In the genomic region with DNA sequence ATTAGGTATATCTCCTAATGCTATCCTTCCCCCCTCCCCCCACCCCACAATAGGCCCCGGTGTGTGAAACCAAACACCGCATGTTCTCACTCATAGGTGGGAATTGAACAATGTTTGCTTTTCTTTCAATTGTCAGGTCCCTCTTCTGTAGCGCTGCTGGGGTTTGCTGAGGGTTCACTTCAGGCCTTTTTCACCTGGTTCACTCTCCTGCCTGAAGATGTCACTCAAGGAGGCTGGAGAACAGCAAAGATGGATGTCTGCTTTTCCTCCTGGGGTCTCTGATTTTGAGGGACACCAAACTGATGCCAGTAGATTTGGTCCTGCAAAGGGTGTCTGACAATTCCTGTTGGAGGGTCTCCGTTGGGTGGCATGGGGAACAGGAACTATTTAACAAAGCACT, we compare ENCODE assay signal across 20 cellular contexts. TPM values are rescaled to one million over a fixed set of nuclear protein-coding genes. Genes with fewer than 3 reads are reported as not detected.
A peak's percentile ranks its signal among the peaks of the same experiment; 100 is the strongest.
DNase-seq lines count a peak whose midpoint lies in the region; ATAC-seq, FAIRE-seq and TF ChIP-seq lines count a peak whose summit lies in the region.
"Had no signal": no experiment of that assay in that cellular context is flagged by ENCODE, and none has a peak within 500 bp of the region (broad histone marks: within the 10 kb centered on the region; RNA-seq: fewer than 3 reads in every experiment).

No MANE protein-coding gene starts in this region.

- TF ChIP-seq RAD21 in K562 (CRISPR knock-in tag; conservative IDR thresholded peaks at IDR 0.05 in 1 of 2, IDR thresholded peaks at IDR 0.05 in 1 of 2): no peak

- POLR2A ChIA-PET in K562 (lab: Yijun Ruan, JAX): no interaction called here

- no peaks in the 10 kb centered on the region for H3K36me3 ChIP-seq in K562 (ENCODE audit: control insufficient read depth, insufficient read depth, low read length)
- H3K36me3 ChIP-seq in spleen: no peaks in the 10 kb centered on the region
- H3K36me3 ChIP-seq: BLaER1 treated with 17β-estradiol and CSF1 and Interleukin-3, amounts not matched to agents 10 nM and 100 nM; SJSA1 had no signal

- peaks cover 11% of the 10 kb centered on the region for H3K36me3 Mint-ChIP-seq in progenitor cell of endocrine pancreas (ENCODE audit: insufficient read depth)

- intact Hi-C loops in K562 (cut with micrococcal nuclease): no loop called here
- intact Hi-C loops in spleen (cut with DNase I; ENCODE audit: low total_unique reads): no loop called here

- WGBS in K562 (ENCODE audit: insufficient coverage, low coverage, missing lambda C conversion rate): 89% methylated on average over 1 of the region's 4 CpGs
- 62 to 82% (median 75%) methylated on average over 4 of the region's 4 CpGs for WGBS in spleen, 5 donors

- peaks cover 31% of the 10 kb centered on the region for H3K9me3 Mint-ChIP-seq in progenitor cell of endocrine pancreas (ENCODE audit: low read depth)
- H3K9me3 Mint-ChIP-seq: T-helper 2 cell treated with Interferon-gamma antibody and Interleukin-4, amounts not matched to agents 5 μg/mL and 100 μg/mL, for 36 hours had no signal

- no peak overlapping the region for H3K4me2 ChIP-seq in K562 (ENCODE audit: insufficient read depth, low read length)
- H3K4me2 ChIP-seq: BLaER1 treated with 17β-estradiol and CSF1 and Interleukin-3, amounts not matched to agents 10 nM and 100 nM had no signal

- H2AFZ ChIP-seq in K562 (ENCODE audit: low read depth, low read length): peak overlapping the region; percentile 24; the same call in 1 of the 2 replicates

- TF ChIP-seq POLR2A in K562 (conservative IDR thresholded peaks at IDR 0.05) (no peak), spleen (IDR thresholded peaks at IDR 0.05) (no peak)

- no peak overlapping the region for H3K4me3 Mint-ChIP-seq in progenitor cell of endocrine pancreas (ENCODE audit: low read depth)
- H3K4me3 Mint-ChIP-seq: T-helper 2 cell treated with Interferon-gamma antibody and Interleukin-4, amounts not matched to agents 5 μg/mL and 100 μg/mL, for 36 hours had no signal

- H3K27ac Mint-ChIP-seq in progenitor cell of endocrine pancreas: peak overlapping the region; percentile 38
- H3K27ac Mint-ChIP-seq: T-helper 2 cell treated with Interferon-gamma antibody and Interleukin-4, amounts not matched to agents 5 μg/mL and 100 μg/mL, for 36 hours had no signal

- H3K27ac ChIP-seq in K562 (ENCODE audit: extremely low read depth, low read depth, low read length) (no peak overlapping the region), spleen (no peak overlapping the region)
- H3K27ac ChIP-seq: 22Rv1; BLaER1 treated with 17β-estradiol and CSF1 and Interleukin-3, amounts not matched to agents 10 nM and 100 nM; SJSA1 had no signal

- peaks cover 14% of the 10 kb centered on the region for H3K4me1 Mint-ChIP-seq in progenitor cell of endocrine pancreas (ENCODE audit: low read depth)

- no TSS peak for BruUV-seq in K562 (replicated peaks; lab: Mats Ljungman, UMichigan)

- no peaks in the 10 kb centered on the region for H3K79me2 ChIP-seq in K562 (ENCODE audit: control insufficient read depth, insufficient read depth, low read length)

- in situ Hi-C loops in K562 (cut with MboI): no loop called here

- TF ChIP-seq CTCF in K562 (IDR thresholded peaks at IDR 0.05 in 2 of 3, conservative IDR thresholded peaks at IDR 0.05 in 1 of 3; ENCODE audit: insufficient read depth in 2 of 3, low read depth in 1 of 3, low read length in 3 of 3) (no peak), progenitor cell of endocrine pancreas (IDR thresholded peaks at IDR 0.05; ENCODE audit: unreplicated experiment) (no peak), spleen (IDR thresholded peaks at IDR 0.05 in 8 of 11, conservative IDR thresholded peaks at IDR 0.05 in 3 of 11) (no peak)

- H3K9ac ChIP-seq in K562 (ENCODE audit: insufficient read depth in 1 of 2, low read depth in 2 of 2, low read length in 2 of 2): no peak overlapping the region
- H3K9ac ChIP-seq: BLaER1 treated with 17β-estradiol and CSF1 and Interleukin-3, amounts not matched to agents 10 nM and 100 nM had no signal

- CTCF ChIA-PET in K562 (lab: Yijun Ruan, JAX; ENCODE audit: low intra/inter-chr PET ratio): no interaction called here

- H3K27me3 Mint-ChIP-seq in progenitor cell of endocrine pancreas: no peaks in the 10 kb centered on the region

- H3K4me1 ChIP-seq in K562 (replicated peaks in 1 of 2; ENCODE audit: control insufficient read depth in 2 of 2, insufficient read depth in 2 of 2, low read length in 2 of 2): no peaks in the 10 kb centered on the region
- no peaks in the 10 kb centered on the region for H3K4me1 ChIP-seq in spleen

- no peaks in the 10 kb centered on the region for H4K20me1 ChIP-seq in K562 (replicated peaks; ENCODE audit: control insufficient read depth, insufficient read depth, low read length)
- H4K20me1 ChIP-seq: BLaER1 treated with 17β-estradiol and CSF1 and Interleukin-3, amounts not matched to agents 10 nM and 100 nM had no signal

- H3K9me1 ChIP-seq in K562 (ENCODE audit: control insufficient read depth, insufficient read depth, low read length): no peaks in the 10 kb centered on the region

- TF ChIP-seq EP300 in K562 (IDR thresholded peaks at IDR 0.05; ENCODE audit: low read length): no peak

- no peaks in the 10 kb centered on the region for H3K27me3 ChIP-seq in K562 (ENCODE audit: control insufficient read depth in 2 of 2, insufficient read depth in 2 of 2, low read length in 2 of 2)
- H3K27me3 ChIP-seq in spleen (replicated peaks in 1 of 7): no peaks in the 10 kb centered on the region
- H3K27me3 ChIP-seq: BLaER1 treated with 17β-estradiol and CSF1 and Interleukin-3, amounts not matched to agents 10 nM and 100 nM; SJSA1 had no signal

- no peak for ATAC-seq in K562

- H3K9me3 ChIP-seq in K562 (replicated peaks; ENCODE audit: control insufficient read depth, insufficient read depth, low read depth, low read length) (no peaks in the 10 kb centered on the region), spleen (peaks cover 0 to 11% (median 0%) of the 10 kb centered on the region in 8 donors)
- H3K9me3 ChIP-seq: SJSA1 had no signal

- no peak overlapping the region for H3K4me3 ChIP-seq in K562
- no peak overlapping the region for H3K4me3 ChIP-seq in spleen
- H3K4me3 ChIP-seq: BLaER1 treated with 17β-estradiol and CSF1 and Interleukin-3, amounts not matched to agents 10 nM and 100 nM; SJSA1 had no signal

- DNase-seq in NCI-H1092 treated with DMSO at 0.1 percent for 48 hours (lab: John Stamatoyannopoulos, UW): peak; percentile 19
- DNase-seq in NCI-H1092 (lab: John Stamatoyannopoulos, UW): no peak
- DNase-seq in NCI-H2029 (lab: John Stamatoyannopoulos, UW): peak; percentile 70
- DNase-seq in K562 (ENCODE audit: extremely low read depth in 1 of 4, low spot score in 3 of 4): no peak
- no peak for DNase-seq in progenitor cell of endocrine pancreas (ENCODE audit: low spot score, unreplicated experiment)
- DNase-seq in spleen: no peak
- no peak for DNase-seq in NCI-H1436 (lab: John Stamatoyannopoulos, UW)
- no peak for DNase-seq in NOMO-1 treated with DMSO at 0.1 percent for 48 hours (lab: John Stamatoyannopoulos, UW; ENCODE audit: unreplicated experiment)
- DNase-seq: DMS 273 treated with DMSO at 0.1 percent for 48 hours; KG1; NCI-H2171 treated with DMSO at 0.1 percent for 48 hours; NCI-H524 treated with DMSO at 0.1 percent for 48 hours; NK-92 treated with Interleukin-12 subunit alpha and Interleukin-12 subunit beta, amount 100 ng/mL, for 24 hours; SW 1271 had no signal

- no peak for FAIRE-seq in K562 (lab: Jason Lieb, UNC)
- FAIRE-seq: GM12891 had no signal

RNA-seq across cellular contexts. Expression of a gene that starts 35.8 kb away (rescaled TPM):
- 0.21 TPM in 1 of 2 replicates, not detected in the other for total RNA-seq in K562 (2011; cell fraction: chromatin; rRNA removed; ENCODE audit: low replicate concordance)
- not detected in 2 replicates for total RNA-seq in K562 (2011; cell fraction: nucleolus; rRNA removed)
- total RNA-seq in K562 (2011; cell fraction: nucleoplasm; rRNA removed): not detected in 2 replicates
- not detected in 2 replicates for total RNA-seq in K562 (2014; rRNA removed)
- total RNA-seq in K562 (2014; rRNA removed; fragmentation: Illumina TruSeq; extraction: Trizol): 0.07 TPM in 1 of 2 replicates, not detected in the other
- total RNA-seq in K562 (2015; rRNA removed; fragmentation: Illumina TruSeq; extraction: Trizol): not detected in 2 replicates
- 0.09 TPM in 2 replicates for total RNA-seq in K562 (2021)
- 0.06 and 0.11 TPM in 2 replicates for polyA plus RNA-seq in K562 (2011; rRNA removed)
- 0.09 TPM in 1 of 2 replicates, not detected in the other for polyA plus RNA-seq in K562 (2011; cell fraction: cytosol; rRNA removed)
- polyA plus RNA-seq in K562 (2011; cell fraction: nucleus; rRNA removed): 0.20 and 0.45 TPM in 2 replicates
- polyA plus RNA-seq in K562 (2012): 0.05 and 0.10 TPM in 2 replicates
- polyA plus RNA-seq in K562 (2014; fragmentation: Illumina TruSeq; extraction: Trizol): 0.09 TPM in 1 of 2 replicates, not detected in the other
- polyA plus RNA-seq in K562 (2014; fragmentation: Nextera tagmentation; extraction: Ambion mirVana): under 1 TPM; 0.03 to 0.04 TPM
- not detected in 2 replicates for polyA plus RNA-seq in K562 (2014; rRNA removed)
- polyA minus RNA-seq in K562 (2011; rRNA and poly(A)+ RNA removed): not detected in 2 replicates
- 2.0 TPM in 1 of 2 replicates, not detected in the other for polyA minus RNA-seq in K562 (2011; cell fraction: cytosol; rRNA and poly(A)+ RNA removed)
- polyA minus RNA-seq in K562 (2011; cell fraction: nucleus; rRNA and poly(A)+ RNA removed): not detected in 2 replicates
- total RNA-seq in progenitor cell of endocrine pancreas: not detected in 2 replicates
- 10 to 100 TPM; 30.5 to 64.6 (median 39.9) TPM for total RNA-seq in spleen
- 10 to 100 TPM; 12.3 to 78.1 (median 45.9) TPM for polyA plus RNA-seq in spleen
- total RNA-seq: SJSA1 had no signal

RNA-seq across cellular contexts. Expression of a gene that starts 46.4 kb away (rescaled TPM):
- 0.11 TPM in 1 of 2 replicates, not detected in the other for total RNA-seq in K562 (2011; cell fraction: chromatin; rRNA removed; ENCODE audit: low replicate concordance)
- total RNA-seq in K562 (2011; cell fraction: nucleolus; rRNA removed): not detected in 2 replicates
- total RNA-seq in K562 (2011; cell fraction: nucleoplasm; rRNA removed): 0.15 TPM in 1 of 2 replicates, not detected in the other
- not detected in 2 replicates for total RNA-seq in K562 (2014; rRNA removed)
- not detected in 2 replicates for total RNA-seq in K562 (2014; rRNA removed; fragmentation: Illumina TruSeq; extraction: Trizol)
- total RNA-seq in K562 (2015; rRNA removed; fragmentation: Illumina TruSeq; extraction: Trizol): not detected in 2 replicates
- total RNA-seq in K562 (2021): not detected in 2 replicates
- not detected in 2 replicates for polyA plus RNA-seq in K562 (2011; rRNA removed)
- under 0.01 TPM in 1 of 2 replicates, not detected in the other for polyA plus RNA-seq in K562 (2011; cell fraction: cytosol; rRNA removed)
- not detected in 2 replicates for polyA plus RNA-seq in K562 (2011; cell fraction: nucleus; rRNA removed)
- 0.01 TPM in 1 of 2 replicates, not detected in the other for polyA plus RNA-seq in K562 (2012)
- not detected in 2 replicates for polyA plus RNA-seq in K562 (2014; fragmentation: Illumina TruSeq; extraction: Trizol)
- not detected for polyA plus RNA-seq in K562 (2014; fragmentation: Nextera tagmentation; extraction: Ambion mirVana)
- polyA plus RNA-seq in K562 (2014; rRNA removed): not detected in 2 replicates
- not detected in 2 replicates for polyA minus RNA-seq in K562 (2011; rRNA and poly(A)+ RNA removed)
- not detected in 2 replicates for polyA minus RNA-seq in K562 (2011; cell fraction: cytosol; rRNA and poly(A)+ RNA removed)
- not detected in 2 replicates for polyA minus RNA-seq in K562 (2011; cell fraction: nucleus; rRNA and poly(A)+ RNA removed)
- total RNA-seq in progenitor cell of endocrine pancreas: 0.20 and 0.48 TPM in 2 replicates
- total RNA-seq in spleen: 10 to 100 TPM; 23.6 to 60.3 (median 40.9) TPM
- polyA plus RNA-seq in spleen: 1 to 10 TPM; 1.7 to 9.4 (median 2.2) TPM
- total RNA-seq: MCF 10A had no signal

RNA-seq across cellular contexts. Expression of a gene that starts 55.5 kb away (rescaled TPM):
- total RNA-seq in K562 (2011; cell fraction: chromatin; rRNA removed; ENCODE audit: low replicate concordance): 0.58 and 1.4 TPM in 2 replicates
- not detected in 2 replicates for total RNA-seq in K562 (2011; cell fraction: nucleolus; rRNA removed)
- total RNA-seq in K562 (2011; cell fraction: nucleoplasm; rRNA removed): 0.73 TPM in 1 of 2 replicates, not detected in the other
- total RNA-seq in K562 (2014; rRNA removed) (not detected in 2 replicates), K562 (2014; rRNA removed; fragmentation: Illumina TruSeq; extraction: Trizol) (not detected in 2 replicates), K562 (2015; rRNA removed; fragmentation: Illumina TruSeq; extraction: Trizol) (not detected in 2 replicates), K562 (2021) (not detected in 2 replicates), progenitor cell of endocrine pancreas (not detected in 2 replicates), spleen (10 to 100 TPM in 3 of 7 donors, 1 to 10 TPM in 4; 4.1 to 14.6 (median 6.7) TPM)
- polyA plus RNA-seq in K562 (2011; rRNA removed) (0.17 and 0.34 TPM in 2 replicates), K562 (2014; fragmentation: Illumina TruSeq; extraction: Trizol) (not detected in 2 replicates), K562 (2014; fragmentation: Nextera tagmentation; extraction: Ambion mirVana) (not detected), K562 (2014; rRNA removed) (not detected in 2 replicates), spleen (under 1 TPM; 0.22 to 0.52 (median 0.28) TPM)
- not detected in 2 replicates for polyA plus RNA-seq in K562 (2011; cell fraction: cytosol; rRNA removed)
- 0.76 TPM in 1 of 2 replicates, not detected in the other for polyA plus RNA-seq in K562 (2011; cell fraction: nucleus; rRNA removed)
- polyA plus RNA-seq in K562 (2012): not detected in 2 replicates
- polyA minus RNA-seq in K562 (2011; rRNA and poly(A)+ RNA removed): 0.69 TPM in 1 of 2 replicates, not detected in the other
- polyA minus RNA-seq in K562 (2011; cell fraction: cytosol; rRNA and poly(A)+ RNA removed): not detected in 2 replicates
- 0.44 TPM in 1 of 2 replicates, not detected in the other for polyA minus RNA-seq in K562 (2011; cell fraction: nucleus; rRNA and poly(A)+ RNA removed)
- total RNA-seq: SJSA1 had no signal

Comparison
In these comparisons a context has a peak if more than half of its experiments do, and no peak if none do; other contexts are left out.
1. DNase-seq: peak in NCI-H1092 treated with DMSO at 0.1 percent for 48 hours (single experiment) and NCI-H2029 (single experiment); none in NCI-H1092 (single experiment), K562 (0 of 4), progenitor cell of endocrine pancreas (single experiment), spleen (single experiment), NCI-H1436 (single experiment) and NOMO-1 treated with DMSO at 0.1 percent for 48 hours (single experiment).
2. RNA of a gene that starts 35.8 kb away (total RNA-seq): 30.5 to 64.6 TPM in spleen; 0.07 to 0.21 TPM in K562 and not detected in progenitor cell of endocrine pancreas; every median in the first group is over 10 times any median in the second.
3. RNA of a gene that starts 46.4 kb away (total RNA-seq): 23.6 to 60.3 TPM in spleen; 0.20 to 0.48 TPM in progenitor cell of endocrine pancreas and 0.11 to 0.15 TPM in K562; every median in the first group is over 10 times any median in the second.